In genomic region chr15:41558400-41559238, GRCh38 we compare ENCODE assay signal across 8 cellular contexts. TPM values are rescaled to one million over a fixed set of nuclear protein-coding genes. Genes with fewer than 3 reads are reported as not detected.
DNase-seq lines count a peak whose midpoint lies in the region; ATAC-seq and TF ChIP-seq lines count a peak whose summit lies in the region.

Gene TYRO3, plus strand, starts transcription at chr15:41559212. Its CDS starts 46 bp downstream, at chr15:41559258.

- H3K4me1 ChIP-seq in HAP-1 (peaks cover 9% of the 10 kb centered on the region), tibial artery (peaks cover 0 to 21% (median 18%) of the 10 kb centered on the region in 4 donors)

- ATAC-seq in left cardiac atrium (peak; percentile 58 to 76), GM21526 (IDR thresholded peaks at IDR 0.05; ENCODE audit: low FRiP score, unreplicated experiment) (no peak)

- intact Hi-C loops in left cardiac atrium (cut with DNase I): loop anchor here in 1 of 2 donors (5.0 kb wide), 1 partner anchor 254 kb away; no protein-coding TSS in a partner anchor
- intact Hi-C loops in tibial artery (cut with DNase I; ENCODE audit: low total_unique reads): no loop called here

- H2AFZ ChIP-seq in SU-DHL-6 (ENCODE audit: low read depth, low read length, severe bottlenecking): peak within 1 kb of the TSS; percentile 66

- H3K4me3 ChIP-seq in HAP-1 (peak within 1 kb of the TSS; percentile 59), SU-DHL-6 (ENCODE audit: insufficient read depth, low read length, poor library complexity, severe bottlenecking) (peak within 1 kb of the TSS; percentile 47), tibial artery (peak within 1 kb of the TSS; percentile 61 to 72)

- DNase-seq in Ammon's horn (ENCODE audit: low spot score) (peak; percentile 86), HAP-1 (ENCODE audit: low spot score in 2 of 2) (peak; percentile 69 to 82), left cardiac atrium (peak; percentile 71), pons (ENCODE audit: low spot score) (peak; percentile 65), tibial artery (peak; percentile 56 to 82)
- DNase-seq in activated naive CD8-positive, alpha-beta T cell treated with anti-CD3 and anti-CD28 coated beads, Interleukin-2, amount 50 U/mL, for 16 hours (ENCODE audit: low read depth, low spot score): peak; percentile 46

- H4K20me1 ChIP-seq in SU-DHL-6 (ENCODE audit: low read depth, low read length): no peaks in the 10 kb centered on the region

- in situ Hi-C loops in HAP-1 (cut with MboI; ENCODE audit: low sequenced_read_pairs): no loop called here

- no peaks in the 10 kb centered on the region for H3K9me2 ChIP-seq in SU-DHL-6 (replicated peaks; ENCODE audit: insufficient read depth, low read length)

- peaks cover 13% of the 10 kb centered on the region; the same call in 1 of the 2 replicates for H3F3A ChIP-seq in SU-DHL-6 (ENCODE audit: insufficient read depth)

- no peaks in the 10 kb centered on the region for H3K79me2 ChIP-seq in SU-DHL-6 (ENCODE audit: insufficient read depth, low read length)

- H3K36me3 ChIP-seq in HAP-1 (replicated peaks) (peaks cover 19% of the 10 kb centered on the region), SU-DHL-6 (ENCODE audit: low read length) (no peaks in the 10 kb centered on the region), tibial artery (no peaks in the 10 kb centered on the region)

- H3K9ac ChIP-seq in SU-DHL-6 (ENCODE audit: low read length): peak within 1 kb of the TSS; percentile 45

- H3K9me3 ChIP-seq in HAP-1: no peaks in the 10 kb centered on the region
- H3K9me3 ChIP-seq in SU-DHL-6 (ENCODE audit: insufficient read depth, low read length): no peaks in the 10 kb centered on the region
- no peaks in the 10 kb centered on the region for H3K9me3 ChIP-seq in tibial artery

- H3K27ac ChIP-seq in SU-DHL-6 (ENCODE audit: low read depth, low read length) (no peak within 1 kb of the TSS), tibial artery (peak within 1 kb of the TSS; percentile 22 to 43)

- TF ChIP-seq CTCF in SU-DHL-6 (IDR thresholded peaks at IDR 0.05; ENCODE audit: insufficient read depth, low read length, poor library complexity, severe bottlenecking) (no peak), tibial artery (IDR thresholded peaks at IDR 0.05) (no peak)

- H3K27me3 ChIP-seq in HAP-1 (ENCODE audit: low read depth) (no peaks in the 10 kb centered on the region), SU-DHL-6 (ENCODE audit: low read length) (peaks cover 2% of the 10 kb centered on the region; the same call in 1 of the 2 replicates), tibial artery (no peaks in the 10 kb centered on the region)

- peak within 1 kb of the TSS; percentile 57 for H3K4me2 ChIP-seq in SU-DHL-6 (ENCODE audit: low read depth, low read length, poor library complexity, severe bottlenecking)

RNA-seq across cellular contexts. Expression of gene TYRO3, which starts in this region (rescaled TPM):
- 10 to 100 TPM in 1 of 2 donors, 1 to 10 TPM in 1; 9.1 to 21.0 TPM for total RNA-seq in left cardiac atrium
